ENCODE assay signal across 36 cellular contexts in genomic region chr18:52462853-52463252, GRCh38.
"Had no signal": no experiment of that assay in that cellular context is flagged by ENCODE, and none has a peak within 500 bp of the region (broad histone marks: within the 10 kb centered on the region; RNA-seq: fewer than 3 reads in every experiment).

No MANE protein-coding gene starts in this region.

- H3K4me3 ChIP-seq: MG63 had no signal

- DNase-seq: Karpas-422, Kasumi-1, MG63, MM.1S, MV-4-11, NCI-H1048, NCI-H1092, NCI-H1092 treated with DMSO at 0.1 percent for 48 hours, NCI-H1105, NCI-H1105 treated with DMSO at 0.1 percent for 48 hours, NCI-H1417, NCI-H1417 treated with DMSO at 0.1 percent for 48 hours, NCI-H1436, NCI-H1436 treated with DMSO at 0.1 percent for 48 hours, NCI-H146, NCI-H1694, NCI-H1694 treated with DMSO at 0.1 percent for 48 hours, NCI-H187, NCI-H187 treated with DMSO at 0.1 percent for 48 hours, NCI-H1930, NCI-H2029, NCI-H2029 treated with DMSO at 0.1 percent for 48 hours, NCI-H2081, NCI-H2081 treated with DMSO at 0.1 percent for 48 hours, NCI-H2107, NCI-H2171, NCI-H2171 treated with DMSO at 0.1 percent for 48 hours, NCI-H226, NCI-H345, NCI-H446, NCI-H446 treated with DMSO at 0.1 percent for 48 hours, NCI-H510A, NCI-H510A treated with DMSO at 0.1 percent for 48 hours, NCI-H524, NCI-H524 treated with DMSO at 0.1 percent for 48 hours had no signal

- H3K27ac ChIP-seq: KMS-11 had no signal

- H3K9me3 ChIP-seq: MG63 had no signal

- H3K36me3 ChIP-seq: MG63 had no signal

- H3K9ac ChIP-seq: KMS-11 had no signal

- H3K27me3 ChIP-seq: MG63 had no signal

- H3K4me2 ChIP-seq: KMS-11 had no signal
